In genomic region chr20:15814903-15815302, GRCh38 we compare ENCODE assay signal across 22 cellular contexts.
A peak's percentile ranks its signal among the peaks of the same experiment; 100 is the strongest.
DNase-seq lines count a peak whose midpoint lies in the region; ATAC-seq and TF ChIP-seq lines count a peak whose summit lies in the region.
"Had no signal": no experiment of that assay in that cellular context is flagged by ENCODE, and none has a peak within 500 bp of the region (broad histone marks: within the 10 kb centered on the region; RNA-seq: fewer than 3 reads in every experiment).

No MANE protein-coding gene starts in this region.

- H3K4me2 ChIP-seq in skeletal muscle satellite cell (ENCODE audit: low read length), result peak overlapping the region; percentile 35
- H3K4me2 ChIP-seq: smooth muscle cell had no signal

- no peaks in the 10 kb centered on the region for H3K36me3 Mint-ChIP-seq in CD14-positive monocyte
- H3K36me3 Mint-ChIP-seq: activated naive CD4-positive, alpha-beta T cell treated with anti-CD3 and anti-CD28 coated beads, Interleukin-2, amount 10 ng/mL, durations not matched to agents 7 days and 5 days; natural killer cell treated with Interleukin-12 subunit alpha and Interleukin-12 subunit beta and Interleukin-15 and Interleukin-18, amount 100 ng/mL, for 72 hours had no signal

- H3K9ac ChIP-seq in adipocyte (ENCODE audit: low read length), result no peak overlapping the region
- no peak overlapping the region for H3K9ac ChIP-seq in skeletal muscle satellite cell (ENCODE audit: low read depth, low read length)

- TF ChIP-seq CTCF in foreskin fibroblast (IDR thresholded peaks at IDR 0.05; ENCODE audit: low read depth, low read length) (no peak), CD14-positive monocyte (IDR thresholded peaks at IDR 0.05) (no peak)

- DNase-seq in NCI-H2171 treated with DMSO at 0.1 percent for 48 hours (lab: John Stamatoyannopoulos, UW) (peak; percentile 18), NCI-H2171 (lab: John Stamatoyannopoulos, UW) (no peak), adipocyte (ENCODE audit: low read depth) (peak; percentile 86), foreskin fibroblast (peak; percentile 6 to 67), CD14-positive monocyte (ENCODE audit: low spot score) (no peak), NCI-H1092 treated with DMSO at 0.1 percent for 48 hours (lab: John Stamatoyannopoulos, UW) (no peak)
- DNase-seq: 8988T; activated naive CD4-positive, alpha-beta T cell treated with anti-CD3 and anti-CD28 coated beads, Interleukin-2, amount 10 ng/mL, durations not matched to agents 7 days and 5 days; activated T-cell treated with anti-CD3 and anti-CD28 coated beads, Interleukin-2, amount 50 U/mL, for 4 hours; gastrocnemius medialis; left cardiac atrium; NCI-H1417 treated with DMSO at 0.1 percent for 48 hours; NCI-H82; stimulated activated CD4-positive, alpha-beta T cell treated with anti-CD3 and anti-CD28 coated beads, Interleukin-4, amount 100 ng/mL, for 24 hours; uterus had no signal

- no peaks in the 10 kb centered on the region for H3K9me3 ChIP-seq in adipocyte (ENCODE audit: control insufficient read depth, low read length)
- no peaks in the 10 kb centered on the region for H3K9me3 ChIP-seq in skeletal muscle satellite cell (replicated peaks; ENCODE audit: low read length)
- H3K9me3 ChIP-seq: gastrocnemius medialis, prostate gland, uterus had no signal

- H3K4me1 Mint-ChIP-seq in CD14-positive monocyte, result no peaks in the 10 kb centered on the region
- H3K4me1 Mint-ChIP-seq: activated naive CD4-positive, alpha-beta T cell treated with anti-CD3 and anti-CD28 coated beads, Interleukin-2, amount 10 ng/mL, durations not matched to agents 7 days and 5 days had no signal

- peaks cover 0 to 7% (median 2%) of the 10 kb centered on the region in 7 donors for H3K9me3 Mint-ChIP-seq in CD14-positive monocyte
- H3K9me3 Mint-ChIP-seq: activated naive CD4-positive, alpha-beta T cell treated with anti-CD3 and anti-CD28 coated beads, Interleukin-2, amount 10 ng/mL, durations not matched to agents 7 days and 5 days; activated T-cell treated with anti-CD3 and anti-CD28 coated beads, Interleukin-2, amount 50 U/mL, for 4 hours; natural killer cell treated with Interleukin-12 subunit alpha and Interleukin-12 subunit beta and Interleukin-15 and Interleukin-18, amount 100 ng/mL, for 72 hours had no signal

- peaks cover 1 to 2% (median 2%) of the 10 kb centered on the region in 3 donors for H3K27me3 Mint-ChIP-seq in CD14-positive monocyte (ENCODE audit: low read depth in 3 of 3)
- H3K27me3 Mint-ChIP-seq: activated naive CD4-positive, alpha-beta T cell treated with anti-CD3 and anti-CD28 coated beads, Interleukin-2, amount 10 ng/mL, durations not matched to agents 7 days and 5 days had no signal

- intact Hi-C loops in CD14-positive monocyte (cut with micrococcal nuclease), result no loop called here

- H3K27ac Mint-ChIP-seq in CD14-positive monocyte, result no peak overlapping the region
- H3K27ac Mint-ChIP-seq: activated naive CD4-positive, alpha-beta T cell treated with anti-CD3 and anti-CD28 coated beads, Interleukin-2, amount 10 ng/mL, durations not matched to agents 7 days and 5 days; natural killer cell treated with Interleukin-12 subunit alpha and Interleukin-12 subunit beta and Interleukin-15 and Interleukin-18, amount 100 ng/mL, for 72 hours had no signal

- peaks cover 6% of the 10 kb centered on the region for H3K4me1 ChIP-seq in adipocyte (ENCODE audit: control insufficient read depth, insufficient read depth, low read length)
- peaks cover 5% of the 10 kb centered on the region for H3K4me1 ChIP-seq in skeletal muscle satellite cell (ENCODE audit: control insufficient read depth, insufficient read depth, low read length)
- H3K4me1 ChIP-seq: gastrocnemius medialis, prostate gland, uterus had no signal

- H3K27me3 ChIP-seq in adipocyte (replicated peaks; ENCODE audit: control insufficient read depth, insufficient read depth, low read length), result no peaks in the 10 kb centered on the region
- no peaks in the 10 kb centered on the region for H3K27me3 ChIP-seq in skeletal muscle satellite cell (ENCODE audit: control insufficient read depth, insufficient read depth, low read length)
- H3K27me3 ChIP-seq: gastrocnemius medialis, uterus had no signal

- no peak overlapping the region for H3K4me3 Mint-ChIP-seq in CD14-positive monocyte
- H3K4me3 Mint-ChIP-seq: activated naive CD4-positive, alpha-beta T cell treated with anti-CD3 and anti-CD28 coated beads, Interleukin-2, amount 10 ng/mL, durations not matched to agents 7 days and 5 days; activated T-cell treated with anti-CD3 and anti-CD28 coated beads, Interleukin-2, amount 50 U/mL, for 4 hours; natural killer cell treated with Interleukin-12 subunit alpha and Interleukin-12 subunit beta and Interleukin-15 and Interleukin-18, amount 100 ng/mL, for 72 hours had no signal

- H3K4me3 ChIP-seq in adipocyte (ENCODE audit: low read length) (no peak overlapping the region), foreskin fibroblast (ENCODE audit: low read depth in 1 of 2, low read length in 2 of 2) (no peak overlapping the region), skeletal muscle satellite cell (ENCODE audit: low read length) (no peak overlapping the region)
- H3K4me3 ChIP-seq: coronary artery, gastrocnemius medialis, prostate gland, smooth muscle cell, uterus had no signal

- ATAC-seq in GM19023 (IDR thresholded peaks at IDR 0.05; ENCODE audit: unreplicated experiment), result no peak
- ATAC-seq: activated T-cell treated with anti-CD3 and anti-CD28 coated beads, Interleukin-2, amount 50 U/mL, for 4 hours; gastrocnemius medialis; natural killer cell treated with Interleukin-12 subunit alpha and Interleukin-12 subunit beta and Interleukin-15 and Interleukin-18, amount 100 ng/mL, for 72 hours; Panc1 had no signal

- no peaks in the 10 kb centered on the region for H3K36me3 ChIP-seq in adipocyte (ENCODE audit: control insufficient read depth, insufficient read depth, low read length, severe bottlenecking)
- no peaks in the 10 kb centered on the region for H3K36me3 ChIP-seq in skeletal muscle satellite cell (ENCODE audit: insufficient read depth, low read length)
- H3K36me3 ChIP-seq: gastrocnemius medialis, prostate gland, uterus had no signal

Comparison
In these comparisons a context has a peak if more than half of its experiments do, and no peak if none do; other contexts are left out.
1. DNase-seq: peak in NCI-H2171 treated with DMSO at 0.1 percent for 48 hours (single experiment), adipocyte (single experiment) and foreskin fibroblast (2 of 2); none in NCI-H2171 (single experiment), CD14-positive monocyte (single experiment) and NCI-H1092 treated with DMSO at 0.1 percent for 48 hours (single experiment).